9 cellular contexts compared by ENCODE assay signal in genomic region chr19:17406039-17406886, GRCh38. TPM values are rescaled to one million over a fixed set of nuclear protein-coding genes. Genes with fewer than 3 reads are reported as not detected.
DNase-seq lines count a peak whose midpoint lies in the region; ATAC-seq, FAIRE-seq and TF ChIP-seq lines count a peak whose summit lies in the region.
"Had no signal": no experiment of that assay in that cellular context is flagged by ENCODE, and none has a peak within 500 bp of the region (broad histone marks: within the 10 kb centered on the region; RNA-seq: fewer than 3 reads in every experiment).

No MANE protein-coding gene starts in this region.

- DNase-seq in GM12891 (ENCODE audit: insufficient read length, low spot score) = no peak
- DNase-seq in T-helper 2 cell treated with Interferon-gamma antibody and Interleukin-4, amounts not matched to agents 5 μg/mL and 100 μg/mL, for 36 hours (ENCODE audit: low spot score) = no peak
- DNase-seq in heart right ventricle = no peak
- no peak for DNase-seq in spleen
- no peak for DNase-seq in NCI-H2196 treated with DMSO at 0.1 percent for 48 hours (lab: John Stamatoyannopoulos, UW; ENCODE audit: unreplicated experiment)
- no peak for DNase-seq in NCI-H1092 treated with DMSO at 0.1 percent for 48 hours (lab: John Stamatoyannopoulos, UW)
- no peak for DNase-seq in putamen (ENCODE audit: low spot score)

- TF ChIP-seq CTCF in heart right ventricle (IDR thresholded peaks at IDR 0.05) (no peak), spleen (IDR thresholded peaks at IDR 0.05 in 8 of 11, conservative IDR thresholded peaks at IDR 0.05 in 3 of 11) (no peak)

- peak overlapping the region; percentile 10 to 84 (median 64) for H3K4me3 ChIP-seq in heart right ventricle
- H3K4me3 ChIP-seq in spleen = peak overlapping the region; percentile 60 to 80 (median 70)

- H3K9me3 ChIP-seq in heart right ventricle (no peaks in the 10 kb centered on the region), spleen (no peaks in the 10 kb centered on the region)

- TF ChIP-seq POLR2A in GM12891 (IDR thresholded peaks at IDR 0.05; ENCODE audit: low read depth, low read length) (no peak; the same call in 1 of the 2 replicates), spleen (IDR thresholded peaks at IDR 0.05) (no peak)

- H3K4me3 Mint-ChIP-seq in T-helper 2 cell treated with Interferon-gamma antibody and Interleukin-4, amounts not matched to agents 5 μg/mL and 100 μg/mL, for 36 hours = peak overlapping the region; percentile 95

- H3K4me1 Mint-ChIP-seq in T-helper 2 cell treated with Interferon-gamma antibody and Interleukin-4, amounts not matched to agents 5 μg/mL and 100 μg/mL, for 36 hours (ENCODE audit: low read depth) = peaks cover 28% of the 10 kb centered on the region

- intact Hi-C loops in heart right ventricle (cut with DNase I) = no loop called here
- intact Hi-C loops in spleen (cut with DNase I; ENCODE audit: low total_unique reads) = no loop called here

- no peaks in the 10 kb centered on the region for H3K9me3 Mint-ChIP-seq in T-helper 2 cell treated with Interferon-gamma antibody and Interleukin-4, amounts not matched to agents 5 μg/mL and 100 μg/mL, for 36 hours

- H3K4me1 ChIP-seq in heart right ventricle (peaks cover 0 to 48% (median 25%) of the 10 kb centered on the region in 9 donors), spleen (peaks cover 25 to 84% (median 61%) of the 10 kb centered on the region in 6 donors)

- no peaks in the 10 kb centered on the region for H3K27me3 Mint-ChIP-seq in T-helper 2 cell treated with Interferon-gamma antibody and Interleukin-4, amounts not matched to agents 5 μg/mL and 100 μg/mL, for 36 hours (ENCODE audit: low read depth)

- H3K36me3 ChIP-seq in heart right ventricle (peaks cover 0 to 20% (median 0%) of the 10 kb centered on the region in 9 donors), spleen (peaks cover 0 to 36% (median 12%) of the 10 kb centered on the region in 6 donors)

- 66 to 78% methylated on average over 10 of the region's 10 CpGs for WGBS in heart right ventricle, 2 donors
- WGBS in spleen, 5 donors = 17 to 21% (median 19%) methylated on average over 9 to 10 of the region's 10 CpGs

- H3K27ac ChIP-seq in heart right ventricle (peak overlapping the region; percentile 72 to 95 (median 84)), spleen (peak overlapping the region; percentile 91 to 97 (median 94))

- ATAC-seq in HG02973 (IDR thresholded peaks at IDR 0.05; ENCODE audit: unreplicated experiment) (peak; percentile 22), heart right ventricle (peak in 4 of 8 donors; percentile 7 to 34 (median 10))

- H3K27ac Mint-ChIP-seq in T-helper 2 cell treated with Interferon-gamma antibody and Interleukin-4, amounts not matched to agents 5 μg/mL and 100 μg/mL, for 36 hours = peak overlapping the region; percentile 89

- H3K27me3 ChIP-seq in heart right ventricle (peaks cover 0 to 6% (median 0%) of the 10 kb centered on the region in 7 donors), spleen (replicated peaks in 1 of 7) (no peaks in the 10 kb centered on the region)

- FAIRE-seq in GM12891 (lab: Jason Lieb, UNC) = peak; percentile 54

- peaks cover 34% of the 10 kb centered on the region for H3K36me3 Mint-ChIP-seq in T-helper 2 cell treated with Interferon-gamma antibody and Interleukin-4, amounts not matched to agents 5 μg/mL and 100 μg/mL, for 36 hours (ENCODE audit: low read depth)

TF ChIP-seq in GM12891, 5 proteins besides CTCF, POLR2A, EP300 and RAD21:
- peak; percentile 7; the same call in 1 of the 2 replicates for TF ChIP-seq POLR2AphosphoS5 (IDR thresholded peaks at IDR 0.05; ENCODE audit: low read depth, low read length)
- TF ChIP-seq POU2F2 (IDR thresholded peaks at IDR 0.05; ENCODE audit: low read depth, low read length) = 0 out of 2 replicates have a peak, but pooled peaks have one; percentile 37
- TF ChIP-seq SPI1 (IDR thresholded peaks at IDR 0.05; ENCODE audit: low read depth, low read length) = no peak
- no peak for TF ChIP-seq PAX5 (IDR thresholded peaks at IDR 0.05; ENCODE audit: insufficient read depth, low read length, severe bottlenecking)

RNA-seq across cellular contexts. Expression of gene BST2, which starts 0.8 kb away (rescaled TPM):
- polyA plus RNA-seq in GM12891 (2012; ENCODE audit: low read depth, missing spikeins) = 356 TPM
- total RNA-seq in heart right ventricle (10 to 100 TPM; 22.7 to 73.5 (median 37.0) TPM), spleen (100 to 1,000 TPM; 159 to 257 (median 172) TPM)
- polyA plus RNA-seq in heart right ventricle (10 to 100 TPM; 32.0 to 75.4 TPM), spleen (100 to 1,000 TPM in 2 of 3 donors, 10 to 100 TPM in 1; 91.4 to 240 (median 163) TPM)

RNA-seq across cellular contexts. Expression of gene CCDC194, which starts 12.3 kb away (rescaled TPM):
- polyA plus RNA-seq in GM12891 (2012; ENCODE audit: low read depth, missing spikeins) = 0.74 TPM
- total RNA-seq in heart right ventricle (under 1 TPM in 3 of 10 donors, not detected in 7; 0.44 to 0.51 (median 0.50) TPM), spleen (1 to 10 TPM in 6 of 7 donors, not detected in 1; 1.0 to 2.2 (median 1.7) TPM)
- polyA plus RNA-seq in heart right ventricle (1 to 10 TPM in 1 of 2 donors, not detected in 1; 1.0 TPM), spleen (under 1 TPM; 0.13 to 0.18 (median 0.15) TPM)
- total RNA-seq: lung microvascular endothelial cell had no signal

RNA-seq across cellular contexts. Expression of gene MVB12A, which starts 13.6 kb away (rescaled TPM):
- polyA plus RNA-seq in GM12891 (2012; ENCODE audit: low read depth, missing spikeins) = 23.3 TPM
- total RNA-seq in heart right ventricle (10 to 100 TPM; 11.7 to 26.8 (median 13.4) TPM), spleen (10 to 100 TPM; 31.7 to 45.2 (median 37.8) TPM)
- polyA plus RNA-seq in heart right ventricle (10 to 100 TPM; 38.6 to 50.0 TPM), spleen (10 to 100 TPM; 42.0 to 62.0 (median 42.1) TPM)

RNA-seq across cellular contexts. Expression of gene PLVAP, which starts 29.1 kb away (rescaled TPM):
- polyA plus RNA-seq in GM12891 (2012; ENCODE audit: low read depth, missing spikeins) = 0.28 TPM
- total RNA-seq in heart right ventricle (10 to 100 TPM in 9 of 10 donors, 1 to 10 TPM in 1; 7.5 to 56.0 (median 22.1) TPM), spleen (100 to 1,000 TPM; 233 to 555 (median 350) TPM)
- polyA plus RNA-seq in heart right ventricle (10 to 100 TPM; 69.1 to 74.9 TPM), spleen (10 to 100 TPM; 26.6 to 57.9 (median 46.6) TPM)

RNA-seq across cellular contexts. Expression of gene TMEM221, which starts 42.2 kb away (rescaled TPM):
- polyA plus RNA-seq in GM12891 (2012; ENCODE audit: low read depth, missing spikeins) = 0.05 TPM
- total RNA-seq in heart right ventricle = under 1 TPM in 2 of 10 donors, not detected in 8; 0.12 to 0.20 TPM
- polyA plus RNA-seq in heart right ventricle = under 1 TPM in 1 of 2 donors, not detected in 1; 0.03 TPM
- not detected for total RNA-seq in spleen
- under 1 TPM in 2 of 3 donors, not detected in 1; 0.03 to 0.20 TPM for polyA plus RNA-seq in spleen
- total RNA-seq: lung microvascular endothelial cell had no signal
